8 cellular contexts compared by ENCODE assay signal in genomic region chr5:90528704-90529233, GRCh38.
A peak's percentile ranks its signal among the peaks of the same experiment; 100 is the strongest.
DNase-seq lines count a peak whose midpoint lies in the region; ATAC-seq lines count a peak whose summit lies in the region.

No MANE protein-coding gene starts in this region.

- H3K9me3 ChIP-seq in mucosa of stomach (ENCODE audit: control insufficient read depth, low read length) = no peaks in the 10 kb centered on the region

- DNase-seq in SIG-M5 treated with dmso at 0.1 percent for 504 hours (lab: John Stamatoyannopoulos, UW; ENCODE audit: unreplicated experiment) (peak; percentile 14), SIG-M5 (lab: John Stamatoyannopoulos, UW) (no peak), SW480 (ENCODE audit: low spot score) (peak; percentile 5), NCI-H2081 treated with DMSO at 0.1 percent for 48 hours (lab: John Stamatoyannopoulos, UW) (no peak), HPDE6-E6E7 (ENCODE audit: extremely low spot score) (no peak)
- DNase-seq in effector CD4-positive, alpha-beta T cell = peak; percentile 17

- H3K4me3 ChIP-seq in mucosa of stomach (ENCODE audit: low read length) = peak overlapping the region; percentile 93

- peak overlapping the region; percentile 92 for H3K9ac ChIP-seq in mucosa of stomach (ENCODE audit: low read length)

- peak; percentile 3 for ATAC-seq in HG02885 (IDR thresholded peaks at IDR 0.05; ENCODE audit: poor library complexity, unreplicated experiment)

- peaks cover 12% of the 10 kb centered on the region for H3K27me3 ChIP-seq in mucosa of stomach (ENCODE audit: control insufficient read depth, insufficient read depth, low read length)

- no peaks in the 10 kb centered on the region for H3K36me3 ChIP-seq in mucosa of stomach (ENCODE audit: control insufficient read depth, insufficient read depth, low read length)

- H3K4me1 ChIP-seq in mucosa of stomach (ENCODE audit: control insufficient read depth, insufficient read depth, low read length) = peaks cover 18% of the 10 kb centered on the region

Comparison
In these comparisons a context has a peak if more than half of its experiments do, and no peak if none do; other contexts are left out.
1. DNase-seq: peak in SIG-M5 treated with dmso at 0.1 percent for 504 hours (single experiment), SW480 (single experiment) and effector CD4-positive, alpha-beta T cell (single experiment); none in SIG-M5 (single experiment), NCI-H2081 treated with DMSO at 0.1 percent for 48 hours (single experiment) and HPDE6-E6E7 (single experiment).